ENCODE assay signal across 8 cellular contexts in genomic region chr20:32358883-32359632, GRCh38. TPM values are rescaled to one million over a fixed set of nuclear protein-coding genes. Genes with fewer than 3 reads are reported as not detected.
DNase-seq lines count a peak whose midpoint lies in the region; ATAC-seq and TF ChIP-seq lines count a peak whose summit lies in the region.

No MANE protein-coding gene starts in this region.

- in situ Hi-C loops in HAP-1 (cut with MboI; ENCODE audit: low sequenced_read_pairs): no loop called here

- H3K27me3 ChIP-seq in Caco-2 (replicated peaks; ENCODE audit: control insufficient read depth, insufficient read depth, low read length) (no peaks in the 10 kb centered on the region), HAP-1 (ENCODE audit: low read depth) (no peaks in the 10 kb centered on the region)

- H3K4me3 Mint-ChIP-seq in Caco-2 (ENCODE audit: unreplicated experiment): peak overlapping the region; percentile 77
- H3K4me3 Mint-ChIP-seq in activated CD8-positive, alpha-beta T cell treated with anti-CD3 and anti-CD28 coated beads, Interleukin-2, amount 10 ng/mL, durations not matched to agents 7 days and 5 days: peak overlapping the region; percentile 88

- intact Hi-C loops in Caco-2 (cut with micrococcal nuclease; ENCODE audit: unreplicated experiment): loop anchor here (1.0 to 5.0 kb wide), 8 partner anchors 9 to 117 kb away; no protein-coding TSS in a partner anchor

- peaks cover 46% of the 10 kb centered on the region for H3K4me1 Mint-ChIP-seq in Caco-2 (ENCODE audit: low read depth, unreplicated experiment)
- peaks cover 67% of the 10 kb centered on the region for H3K4me1 Mint-ChIP-seq in activated CD8-positive, alpha-beta T cell treated with anti-CD3 and anti-CD28 coated beads, Interleukin-2, amount 10 ng/mL, durations not matched to agents 7 days and 5 days (ENCODE audit: low read depth)

- H3K4me3 ChIP-seq in Caco-2 (ENCODE audit: low read depth, low read length): peak overlapping the region; percentile 93
- peak overlapping the region; percentile 85 for H3K4me3 ChIP-seq in HAP-1

- no peaks in the 10 kb centered on the region for H3K27me3 Mint-ChIP-seq in Caco-2 (ENCODE audit: insufficient read depth, unreplicated experiment)
- H3K27me3 Mint-ChIP-seq in activated CD8-positive, alpha-beta T cell treated with anti-CD3 and anti-CD28 coated beads, Interleukin-2, amount 10 ng/mL, durations not matched to agents 7 days and 5 days (ENCODE audit: low read depth): no peaks in the 10 kb centered on the region

- no peak for TF ChIP-seq CTCF in Caco-2 (IDR thresholded peaks at IDR 0.05; ENCODE audit: insufficient read depth in 1 of 2, low read depth in 1 of 2, low read length in 1 of 2, severe bottlenecking in 1 of 2, unreplicated experiment in 1 of 2)

- CTCF ChIA-PET in Caco-2 (lab: Charles Lee): interaction anchor here (0.6 to 1.0 kb wide), 5 partner anchors 14 to 941 kb away, joined by 3 to 8 read pairs (median 3); no protein-coding TSS in a partner anchor
- CTCF ChIA-PET in activated CD8-positive, alpha-beta T cell treated with anti-CD3 and anti-CD28 coated beads, Interleukin-2, amount 10 ng/mL, durations not matched to agents 7 days and 5 days (lab: Charles Lee): interaction anchor here (0.7 to 2.1 kb wide), 7 partner anchors 11 to 419 kb away, joined by 3 to 5 read pairs (median 4); no protein-coding TSS in a partner anchor

- H3K36me3 ChIP-seq in Caco-2 (ENCODE audit: control insufficient read depth, insufficient read depth, low read length) (no peaks in the 10 kb centered on the region), HAP-1 (replicated peaks) (peaks cover 2% of the 10 kb centered on the region; the same call in 1 of the 2 replicates)

- POLR2A ChIA-PET in Caco-2 (lab: Charles Lee): interaction anchor here (0.5 to 1.3 kb wide), 10 partner anchors 12 to 132 kb away, joined by 3 to 9 read pairs (median 4); no protein-coding TSS in a partner anchor
- POLR2A ChIA-PET in activated CD8-positive, alpha-beta T cell treated with anti-CD3 and anti-CD28 coated beads, Interleukin-2, amount 10 ng/mL, durations not matched to agents 7 days and 5 days (lab: Charles Lee): interaction anchor here (0.6 to 3.6 kb wide), 17 partner anchors 8 to 250 kb away, joined by 3 to 11 read pairs (median 4); partner anchors contain the start of gene TM9SF4

- H3K4me1 ChIP-seq in Caco-2: peaks cover 62% of the 10 kb centered on the region
- H3K4me1 ChIP-seq in HAP-1: peaks cover 18% of the 10 kb centered on the region

- no peaks in the 10 kb centered on the region for H3K9me3 ChIP-seq in Caco-2
- no peaks in the 10 kb centered on the region for H3K9me3 ChIP-seq in HAP-1

- H3K9me3 Mint-ChIP-seq in Caco-2 (ENCODE audit: unreplicated experiment): no peaks in the 10 kb centered on the region
- no peaks in the 10 kb centered on the region for H3K9me3 Mint-ChIP-seq in activated CD8-positive, alpha-beta T cell treated with anti-CD3 and anti-CD28 coated beads, Interleukin-2, amount 10 ng/mL, durations not matched to agents 7 days and 5 days (ENCODE audit: insufficient read depth)

- DNase-seq in Caco-2 (peak; percentile 86 to 92), HAP-1 (ENCODE audit: low spot score in 2 of 2) (peak; percentile 47 to 83), NCI-H460 (ENCODE audit: extremely low read depth, low read depth) (peak; percentile 48), lung microvascular endothelial cell (ENCODE audit: low read depth in 2 of 2) (peak; percentile 68 to 70), middle frontal gyrus (ENCODE audit: extremely low spot score, low spot score) (no peak)
- DNase-seq in activated CD8-positive, alpha-beta T cell treated with anti-CD3 and anti-CD28 coated beads, Interleukin-2, amount 10 ng/mL, durations not matched to agents 7 days and 5 days: peak; percentile 82
- DNase-seq in effector CD4-positive, alpha-beta T cell: peak; percentile 63
- DNase-seq in stimulated activated CD8-positive, alpha-beta memory T cell treated with anti-CD3 and anti-CD28 coated beads, Interleukin-12 subunit alpha, Interleukin-12 subunit beta, amount 100 ng/mL, for 1 hour (ENCODE audit: low read depth): peak; percentile 53

- peaks cover 33% of the 10 kb centered on the region for H3K36me3 Mint-ChIP-seq in Caco-2 (ENCODE audit: insufficient read depth, unreplicated experiment)
- H3K36me3 Mint-ChIP-seq in activated CD8-positive, alpha-beta T cell treated with anti-CD3 and anti-CD28 coated beads, Interleukin-2, amount 10 ng/mL, durations not matched to agents 7 days and 5 days (ENCODE audit: low read depth): peaks cover 13% of the 10 kb centered on the region

- peak overlapping the region; percentile 65 for H3K27ac Mint-ChIP-seq in Caco-2 (ENCODE audit: unreplicated experiment)
- H3K27ac Mint-ChIP-seq in activated CD8-positive, alpha-beta T cell treated with anti-CD3 and anti-CD28 coated beads, Interleukin-2, amount 10 ng/mL, durations not matched to agents 7 days and 5 days: peak overlapping the region; percentile 88

- peak; percentile 32 for ATAC-seq in activated CD8-positive, alpha-beta T cell treated with anti-CD3 and anti-CD28 coated beads, Interleukin-2, amount 10 ng/mL, durations not matched to agents 7 days and 5 days

- no TSS peak for BruUV-seq in Caco-2 (replicated peaks; lab: Mats Ljungman, UMichigan)

RNA-seq across cellular contexts. Expression of gene ASXL1, which starts 0.9 kb away (rescaled TPM):
- total RNA-seq in Caco-2 (2022) (226 and 233 TPM in 2 replicates), lung microvascular endothelial cell (27.9 and 42.5 TPM in 2 replicates)
- total RNA-seq in NCI-H460 (2014; rRNA removed; shearing (Covaris generic)): 29.8 and 35.4 TPM in 2 replicates
- polyA plus RNA-seq in NCI-H460 (2014; cell fraction: nucleus; rRNA removed): 78.3 and 90.8 TPM in 2 replicates
- total RNA-seq in activated CD8-positive, alpha-beta T cell treated with anti-CD3 and anti-CD28 coated beads, Interleukin-2, amount 10 ng/mL, durations not matched to agents 7 days and 5 days: 10 to 100 TPM; 91.7 to 97.4 TPM
